1 cellular context compared by ENCODE assay signal in genomic region chr16:6946106-6946505, GRCh38.
TF ChIP-seq lines count a peak whose summit lies in the region.

No MANE protein-coding gene starts in this region.

TF ChIP-seq in K562, 482 proteins besides CTCF, POLR2A, EP300 and RAD21 (continued from another document):
- TF ChIP-seq ZBTB40 (IDR thresholded peaks at IDR 0.05) (peak; percentile 71), ZBTB40 (CRISPR knock-in tag; IDR thresholded peaks at IDR 0.05) (no peak), HMG20A (CRISPR knock-in tag; conservative IDR thresholded peaks at IDR 0.05) (no peak), TCF7 (IDR thresholded peaks at IDR 0.05; ENCODE audit: borderline replicate concordance) (no peak), SREBF1 (IDR thresholded peaks at IDR 0.05; ENCODE audit: borderline replicate concordance, low read depth, low read length) (no peak), ZNF830 (CRISPR knock-in tag; IDR thresholded peaks at IDR 0.05) (no peak), NFE2L1 (tag; IDR thresholded peaks at IDR 0.05; ENCODE audit: borderline replicate concordance, low read depth) (no peak), ETS1 (conservative IDR thresholded peaks at IDR 0.05; ENCODE audit: control insufficient read depth, low read depth, low read length) (no peak)
